In genomic region chr4:168503652-168504362, GRCh38 we compare ENCODE assay signal across 13 cellular contexts. TPM values are rescaled to one million over a fixed set of nuclear protein-coding genes. Genes with fewer than 3 reads are reported as not detected.
DNase-seq lines count a peak whose midpoint lies in the region; ATAC-seq, FAIRE-seq and TF ChIP-seq lines count a peak whose summit lies in the region.
"Had no signal": no experiment of that assay in that cellular context is flagged by ENCODE, and none has a peak within 500 bp of the region (broad histone marks: within the 10 kb centered on the region; RNA-seq: fewer than 3 reads in every experiment).

No MANE protein-coding gene starts in this region.

- H3K4me2 ChIP-seq in endothelial cell of umbilical vein (ENCODE audit: insufficient read depth, low read length): peak overlapping the region; percentile 44

- peak overlapping the region; percentile 47 for H2AFZ ChIP-seq in endothelial cell of umbilical vein (ENCODE audit: low read depth, low read length)

- POLR2A ChIA-PET in endothelial cell of umbilical vein (lab: Charles Lee): no interaction called here

- H3K9ac ChIP-seq in endothelial cell of umbilical vein (replicated peaks; ENCODE audit: extremely low read depth, insufficient read depth, low read length): no peak overlapping the region

- TF ChIP-seq CTCF in CD14-positive monocyte (IDR thresholded peaks at IDR 0.05): no peak
- no peak for TF ChIP-seq CTCF in endothelial cell of umbilical vein (IDR thresholded peaks at IDR 0.05; ENCODE audit: extremely low read depth in 1 of 2, insufficient read depth in 1 of 2, low read depth in 1 of 2, low read length in 2 of 2)
- TF ChIP-seq CTCF in lung (IDR thresholded peaks at IDR 0.05; ENCODE audit: control extremely low read depth, extremely low read depth): no peak
- TF ChIP-seq CTCF in uterus (IDR thresholded peaks at IDR 0.05): no peak

- H3K9me3 ChIP-seq in endothelial cell of umbilical vein (replicated peaks; ENCODE audit: control insufficient read depth, insufficient read depth, low read length): no peaks in the 10 kb centered on the region
- no peaks in the 10 kb centered on the region for H3K9me3 ChIP-seq in lung (ENCODE audit: control insufficient read depth in 2 of 2, insufficient read depth in 1 of 2, low read length in 1 of 2)
- no peaks in the 10 kb centered on the region for H3K9me3 ChIP-seq in uterus

- intact Hi-C loops in CD14-positive monocyte (cut with micrococcal nuclease) (loop anchor here in 1 of 2 donors (2.0 kb wide), 1 partner anchor 23 kb away; the partner anchor contains the start of gene DDX60L), endothelial cell of umbilical vein (cut with micrococcal nuclease) (loop anchor here (1.0 kb wide), 1 partner anchor 186 kb away; the partner anchor contains the start of gene DDX60), uterus (cut with DNase I; ENCODE audit: low total_unique reads) (no loop called here)

- H3K4me1 ChIP-seq in endothelial cell of umbilical vein (ENCODE audit: control insufficient read depth, extremely low read depth, insufficient read depth, low read length): peaks cover 5% of the 10 kb centered on the region
- H3K4me1 ChIP-seq in lung (ENCODE audit: control insufficient read depth in 2 of 2, insufficient read depth in 2 of 2, low read length in 2 of 2): peaks cover 0 to 2% of the 10 kb centered on the region in 2 donors
- no peaks in the 10 kb centered on the region for H3K4me1 ChIP-seq in uterus

- WGBS in lung, 2 donors: 50 to 70% methylated on average over 9 of the region's 9 CpGs

- peaks cover 2 to 4% of the 10 kb centered on the region in 2 donors for H3K36me3 Mint-ChIP-seq in CD14-positive monocyte

- peak overlapping the region; percentile 21 to 74 for H3K4me3 Mint-ChIP-seq in CD14-positive monocyte

- ATAC-seq in lung (ENCODE audit: insufficient read depth, low FRiP score): peak; percentile 34
- ATAC-seq in GM21423 (IDR thresholded peaks at IDR 0.05; ENCODE audit: unreplicated experiment): no peak
- ATAC-seq in GM19452 (IDR thresholded peaks at IDR 0.05; ENCODE audit: unreplicated experiment): no peak

- TF ChIP-seq POLR2A in endothelial cell of umbilical vein (IDR thresholded peaks at IDR 0.05; ENCODE audit: low read depth, low read length): no peak
- no peak for TF ChIP-seq POLR2A in uterus (IDR thresholded peaks at IDR 0.05)

- no peaks in the 10 kb centered on the region for H3K36me3 ChIP-seq in endothelial cell of umbilical vein (ENCODE audit: control insufficient read depth in 2 of 2, extremely low read depth in 1 of 2, insufficient read depth in 2 of 2, low read length in 2 of 2)
- no peaks in the 10 kb centered on the region for H3K36me3 ChIP-seq in lung (ENCODE audit: control insufficient read depth in 2 of 2, insufficient read depth in 2 of 2, low read length in 2 of 2)
- no peaks in the 10 kb centered on the region for H3K36me3 ChIP-seq in uterus

- peaks cover 0 to 2% (median 0%) of the 10 kb centered on the region in 3 donors for H3K27me3 Mint-ChIP-seq in CD14-positive monocyte (ENCODE audit: low read depth in 3 of 3)

- DNase-seq in CD14-positive monocyte (ENCODE audit: low spot score) (peak; percentile 86), NOMO-1 treated with dmso at 0.1 percent for 144 hours (lab: John Stamatoyannopoulos, UW; ENCODE audit: unreplicated experiment) (peak; percentile 82), endothelial cell of umbilical vein (ENCODE audit: low read depth, low spot score) (peak; percentile 43), lung (ENCODE audit: low spot score) (no peak), uterus (no peak), NCI-H69 (lab: John Stamatoyannopoulos, UW) (no peak)
- DNase-seq: DMS79, mammary epithelial cell, T-helper 2 cell had no signal

- no peaks in the 10 kb centered on the region for H3K9me1 ChIP-seq in endothelial cell of umbilical vein (replicated peaks; ENCODE audit: control insufficient read depth, extremely low read depth, insufficient read depth, low read length)

- TSS peak; percentile 95 for BruUV-seq in endothelial cell of umbilical vein (replicated peaks; lab: Mats Ljungman, UMichigan)

- no peaks in the 10 kb centered on the region for H4K20me1 ChIP-seq in endothelial cell of umbilical vein (replicated peaks; ENCODE audit: control insufficient read depth, extremely low read depth, insufficient read depth, low read length)

- CTCF ChIA-PET in endothelial cell of umbilical vein (lab: Charles Lee): interaction anchor here (4.5 kb wide), 1 partner anchor 11 kb away, joined by 18 read pairs; no protein-coding TSS in a partner anchor

- H3K4me3 ChIP-seq in endothelial cell of umbilical vein (replicated peaks in 1 of 3; ENCODE audit: insufficient read depth in 1 of 3, low read depth in 1 of 3, low read length in 3 of 3) (no peak overlapping the region), lung (no peak overlapping the region), uterus (no peak overlapping the region)
- H3K4me3 ChIP-seq: cardiac muscle cell had no signal

- H3K27ac Mint-ChIP-seq in CD14-positive monocyte: peak overlapping the region in 2 of 7 donors; percentile 97 to 100

- H3K79me2 ChIP-seq in endothelial cell of umbilical vein (ENCODE audit: control insufficient read depth, insufficient read depth, low read length): no peaks in the 10 kb centered on the region

- dilution Hi-C loops in endothelial cell of umbilical vein (cut with MboI; ENCODE audit: extremely low pct_ligation_motif_present, low sequenced_read_pairs): loop anchor here (25.0 kb wide), 1 partner anchor 408 kb away; no protein-coding TSS in a partner anchor

- H3K27ac ChIP-seq in endothelial cell of umbilical vein (ENCODE audit: insufficient read depth, low read depth, low read length): no peak overlapping the region
- peak overlapping the region; percentile 65 to 76 for H3K27ac ChIP-seq in lung (ENCODE audit: low read depth in 1 of 2, low read length in 1 of 2)
- no peak overlapping the region for H3K27ac ChIP-seq in uterus

- H3K9me3 Mint-ChIP-seq in CD14-positive monocyte: peaks cover 0 to 5% (median 5%) of the 10 kb centered on the region in 7 donors

- H3K4me1 Mint-ChIP-seq in CD14-positive monocyte: peaks cover 21% of the 10 kb centered on the region

- H3K27me3 ChIP-seq in endothelial cell of umbilical vein (ENCODE audit: control insufficient read depth in 2 of 2, insufficient read depth in 2 of 2, low read length in 2 of 2) (no peaks in the 10 kb centered on the region), lung (ENCODE audit: control insufficient read depth, insufficient read depth) (no peaks in the 10 kb centered on the region), uterus (no peaks in the 10 kb centered on the region)
- H3K27me3 ChIP-seq: cardiac muscle cell had no signal

- peak; percentile 94 for FAIRE-seq in endothelial cell of umbilical vein (lab: Jason Lieb, UNC)
- FAIRE-seq: endometrium had no signal

TF ChIP-seq in endothelial cell of umbilical vein, 7 proteins besides CTCF, POLR2A, EP300 and RAD21:
- peak; percentile 48 for TF ChIP-seq JUN (IDR thresholded peaks at IDR 0.05; ENCODE audit: borderline replicate concordance, insufficient read depth, insufficient read length, low read depth)
- TF ChIP-seq POLR2AphosphoS5 (IDR thresholded peaks at IDR 0.05; ENCODE audit: insufficient read depth, low read depth, low read length): peak; percentile 31
- TF ChIP-seq FOS (IDR thresholded peaks at IDR 0.05; ENCODE audit: borderline replicate concordance, insufficient read depth, low read length): peak; percentile 78
- TF ChIP-seq GATA2 (IDR thresholded peaks at IDR 0.05; ENCODE audit: insufficient read depth, insufficient read length, low read depth, low read length): no peak

RNA-seq across cellular contexts. Expression of gene PALLD, which starts 7.0 kb away (rescaled TPM):
- polyA plus RNA-seq in CD14-positive monocyte: 10 to 100 TPM in 1 of 2 donors, 1 to 10 TPM in 1; 9.9 to 11.8 TPM
- 47.9 and 48.2 TPM in 2 replicates for total RNA-seq in endothelial cell of umbilical vein
- 10.4 and 13.4 TPM in 2 replicates for polyA plus RNA-seq in endothelial cell of umbilical vein
- polyA plus RNA-seq in endothelial cell of umbilical vein (2011; cell fraction: cytosol; rRNA removed): 19.2 and 21.1 TPM in 2 replicates
- polyA plus RNA-seq in endothelial cell of umbilical vein (2011; cell fraction: nucleus; rRNA removed): 31.7 and 31.8 TPM in 2 replicates
- polyA plus RNA-seq in endothelial cell of umbilical vein (2012): 20.3 and 44.2 TPM in 2 replicates
- 30.0 and 36.3 TPM in 2 replicates for polyA minus RNA-seq in endothelial cell of umbilical vein
- 47.9 TPM for polyA minus RNA-seq in endothelial cell of umbilical vein (2011; cell fraction: cytosol; rRNA and poly(A)+ RNA removed)
- 28.4 and 38.6 TPM in 2 replicates for polyA minus RNA-seq in endothelial cell of umbilical vein (2011; cell fraction: nucleus; rRNA and poly(A)+ RNA removed)
- total RNA-seq in lung: 100 to 1,000 TPM in 1 of 2 donors, 10 to 100 TPM in 1; 94.7 to 139 TPM
- 10 to 100 TPM; 20.7 to 31.2 TPM for polyA plus RNA-seq in lung
- 100 to 1,000 TPM; 266 to 761 (median 441) TPM for total RNA-seq in uterus

RNA-seq across cellular contexts. Expression of gene DDX60L, which starts 23.5 kb away (rescaled TPM):
- polyA plus RNA-seq in CD14-positive monocyte (10 to 100 TPM; 32.4 to 33.2 TPM), endothelial cell of umbilical vein (11.6 and 15.8 TPM in 2 replicates), lung (10 to 100 TPM; 16.1 to 30.7 TPM)
- total RNA-seq in endothelial cell of umbilical vein (22.0 and 32.9 TPM in 2 replicates), lung (10 to 100 TPM; 28.0 to 32.2 TPM), uterus (10 to 100 TPM; 26.7 to 56.2 (median 34.4) TPM)
- polyA plus RNA-seq in endothelial cell of umbilical vein (2011; cell fraction: cytosol; rRNA removed): 10.5 and 11.3 TPM in 2 replicates
- 101 and 117 TPM in 2 replicates for polyA plus RNA-seq in endothelial cell of umbilical vein (2011; cell fraction: nucleus; rRNA removed)
- polyA plus RNA-seq in endothelial cell of umbilical vein (2012): 17.4 and 23.3 TPM in 2 replicates
- polyA minus RNA-seq in endothelial cell of umbilical vein: 31.4 and 45.4 TPM in 2 replicates
- 7.4 TPM for polyA minus RNA-seq in endothelial cell of umbilical vein (2011; cell fraction: cytosol; rRNA and poly(A)+ RNA removed)
- polyA minus RNA-seq in endothelial cell of umbilical vein (2011; cell fraction: nucleus; rRNA and poly(A)+ RNA removed): 110 and 125 TPM in 2 replicates

Comparison
In these comparisons a context has a peak if more than half of its experiments do, and no peak if none do; other contexts are left out.
1. DNase-seq: peak in CD14-positive monocyte (single experiment), NOMO-1 treated with dmso at 0.1 percent for 144 hours (single experiment) and endothelial cell of umbilical vein (single experiment); none in lung (single experiment), uterus (0 of 2) and NCI-H69 (single experiment).
2. H3K27ac ChIP-seq: peak in lung (2 of 2); none in endothelial cell of umbilical vein (single experiment) and uterus (0 of 2).